1 cellular context compared by ENCODE assay signal in the genomic region with DNA sequence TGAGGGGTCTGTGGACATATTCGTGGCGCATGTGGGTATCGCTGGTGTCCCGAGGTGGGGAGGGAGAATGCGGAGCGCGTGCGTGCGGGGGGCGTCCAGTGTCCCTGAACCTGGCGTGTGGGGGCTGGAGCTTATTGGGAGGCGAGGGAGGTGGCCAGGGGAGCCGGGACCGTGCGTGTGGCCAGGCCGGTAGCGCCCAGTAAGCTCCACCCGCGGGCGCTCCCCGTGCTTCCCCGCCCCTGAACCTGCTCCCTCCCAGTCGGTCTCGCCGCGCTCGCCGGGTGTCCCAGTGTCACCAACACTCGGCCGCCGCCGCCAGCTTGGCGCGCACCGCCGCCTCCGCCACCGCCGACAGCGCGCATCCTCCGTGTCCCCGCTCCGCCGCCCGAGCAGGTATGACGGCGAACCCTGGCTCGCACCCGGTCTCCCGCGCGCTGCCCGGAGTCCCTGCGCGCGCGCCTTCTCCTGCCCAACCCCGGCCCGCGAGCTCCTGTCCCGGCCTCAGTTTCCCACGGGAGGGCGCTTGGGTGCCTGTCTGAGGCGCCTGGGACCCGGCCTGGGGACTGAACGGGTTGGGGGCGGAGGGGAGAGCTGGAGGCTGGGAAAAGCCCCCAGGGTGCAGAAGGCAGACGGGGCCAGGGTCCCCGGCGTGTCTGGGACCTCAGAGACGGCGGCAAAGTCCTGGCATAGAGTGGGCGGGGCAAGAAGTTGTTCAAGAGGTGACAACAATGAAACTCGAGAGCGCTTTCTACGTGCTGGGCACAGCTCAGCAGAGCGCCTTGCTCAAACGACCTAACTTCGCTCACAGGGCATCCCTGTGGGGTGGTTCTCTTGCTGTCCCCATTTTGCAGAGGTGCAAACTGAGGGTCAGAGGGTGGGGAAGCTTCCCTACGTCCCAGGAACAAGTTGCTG.
TF ChIP-seq lines count a peak whose summit lies in the region.

A gene with protein sequence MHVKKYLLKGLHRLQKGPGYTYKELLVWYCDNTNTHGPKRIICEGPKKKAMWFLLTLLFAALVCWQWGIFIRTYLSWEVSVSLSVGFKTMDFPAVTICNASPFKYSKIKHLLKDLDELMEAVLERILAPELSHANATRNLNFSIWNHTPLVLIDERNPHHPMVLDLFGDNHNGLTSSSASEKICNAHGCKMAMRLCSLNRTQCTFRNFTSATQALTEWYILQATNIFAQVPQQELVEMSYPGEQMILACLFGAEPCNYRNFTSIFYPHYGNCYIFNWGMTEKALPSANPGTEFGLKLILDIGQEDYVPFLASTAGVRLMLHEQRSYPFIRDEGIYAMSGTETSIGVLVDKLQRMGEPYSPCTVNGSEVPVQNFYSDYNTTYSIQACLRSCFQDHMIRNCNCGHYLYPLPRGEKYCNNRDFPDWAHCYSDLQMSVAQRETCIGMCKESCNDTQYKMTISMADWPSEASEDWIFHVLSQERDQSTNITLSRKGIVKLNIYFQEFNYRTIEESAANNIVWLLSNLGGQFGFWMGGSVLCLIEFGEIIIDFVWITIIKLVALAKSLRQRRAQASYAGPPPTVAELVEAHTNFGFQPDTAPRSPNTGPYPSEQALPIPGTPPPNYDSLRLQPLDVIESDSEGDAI (plus strand): TSS at position 258 of the 912 bp plus-strand sequence. CDS start 46,298 bp downstream, outside the sequence.

TF ChIP-seq in HepG2, 621 proteins besides CTCF, POLR2A, EP300 and RAD21 (continued from another document):
- TF ChIP-seq ZBTB21 (CRISPR knock-in tag; IDR thresholded peaks at IDR 0.05) (no peak), MTF2 (CRISPR knock-in tag; IDR thresholded peaks at IDR 0.05; ENCODE audit: borderline replicate concordance) (peak; percentile 76), NFE2L2 (IDR thresholded peaks at IDR 0.05; ENCODE audit: low read length) (no peak), MYC (CRISPR knock-in tag; IDR thresholded peaks at IDR 0.05; ENCODE audit: borderline replicate concordance) (no peak), NRL (CRISPR knock-in tag; IDR thresholded peaks at IDR 0.05; ENCODE audit: borderline replicate concordance) (no peak), ZNF510 (CRISPR knock-in tag; IDR thresholded peaks at IDR 0.05; ENCODE audit: low read depth) (no peak), ZNF33B (CRISPR knock-in tag; IDR thresholded peaks at IDR 0.05) (no peak), ZC3H13 (CRISPR knock-in tag; IDR thresholded peaks at IDR 0.05) (no peak), NCOA5 (CRISPR knock-in tag; IDR thresholded peaks at IDR 0.05) (no peak), TEAD3 (CRISPR knock-in tag; optimal IDR thresholded peaks at IDR 0.05; ENCODE audit: borderline replicate concordance) (no peak), ZNF713 (CRISPR knock-in tag; IDR thresholded peaks at IDR 0.05) (no peak), ATF7 (IDR thresholded peaks at IDR 0.05) (no peak), ATF7 (CRISPR knock-in tag; IDR thresholded peaks at IDR 0.05) (no peak), ZNF354B (CRISPR knock-in tag; IDR thresholded peaks at IDR 0.05) (no peak), SP4 (CRISPR knock-in tag; IDR thresholded peaks at IDR 0.05) (no peak), RXRA (CRISPR knock-in tag; IDR thresholded peaks at IDR 0.05) (no peak)
- TF ChIP-seq, protein P1, sequence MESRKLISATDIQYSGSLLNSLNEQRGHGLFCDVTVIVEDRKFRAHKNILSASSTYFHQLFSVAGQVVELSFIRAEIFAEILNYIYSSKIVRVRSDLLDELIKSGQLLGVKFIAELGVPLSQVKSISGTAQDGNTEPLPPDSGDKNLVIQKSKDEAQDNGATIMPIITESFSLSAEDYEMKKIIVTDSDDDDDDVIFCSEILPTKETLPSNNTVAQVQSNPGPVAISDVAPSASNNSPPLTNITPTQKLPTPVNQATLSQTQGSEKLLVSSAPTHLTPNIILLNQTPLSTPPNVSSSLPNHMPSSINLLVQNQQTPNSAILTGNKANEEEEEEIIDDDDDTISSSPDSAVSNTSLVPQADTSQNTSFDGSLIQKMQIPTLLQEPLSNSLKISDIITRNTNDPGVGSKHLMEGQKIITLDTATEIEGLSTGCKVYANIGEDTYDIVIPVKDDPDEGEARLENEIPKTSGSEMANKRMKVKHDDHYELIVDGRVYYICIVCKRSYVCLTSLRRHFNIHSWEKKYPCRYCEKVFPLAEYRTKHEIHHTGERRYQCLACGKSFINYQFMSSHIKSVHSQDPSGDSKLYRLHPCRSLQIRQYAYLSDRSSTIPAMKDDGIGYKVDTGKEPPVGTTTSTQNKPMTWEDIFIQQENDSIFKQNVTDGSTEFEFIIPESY (CRISPR knock-in tag; IDR thresholded peaks at IDR 0.05) = 0 out of 2 replicates have a peak, but pooled peaks have one; percentile 25
- TF ChIP-seq, protein P2, sequence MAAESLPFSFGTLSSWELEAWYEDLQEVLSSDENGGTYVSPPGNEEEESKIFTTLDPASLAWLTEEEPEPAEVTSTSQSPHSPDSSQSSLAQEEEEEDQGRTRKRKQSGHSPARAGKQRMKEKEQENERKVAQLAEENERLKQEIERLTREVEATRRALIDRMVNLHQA (CRISPR knock-in tag; IDR thresholded peaks at IDR 0.05) = no peak
- TF ChIP-seq, protein P3, sequence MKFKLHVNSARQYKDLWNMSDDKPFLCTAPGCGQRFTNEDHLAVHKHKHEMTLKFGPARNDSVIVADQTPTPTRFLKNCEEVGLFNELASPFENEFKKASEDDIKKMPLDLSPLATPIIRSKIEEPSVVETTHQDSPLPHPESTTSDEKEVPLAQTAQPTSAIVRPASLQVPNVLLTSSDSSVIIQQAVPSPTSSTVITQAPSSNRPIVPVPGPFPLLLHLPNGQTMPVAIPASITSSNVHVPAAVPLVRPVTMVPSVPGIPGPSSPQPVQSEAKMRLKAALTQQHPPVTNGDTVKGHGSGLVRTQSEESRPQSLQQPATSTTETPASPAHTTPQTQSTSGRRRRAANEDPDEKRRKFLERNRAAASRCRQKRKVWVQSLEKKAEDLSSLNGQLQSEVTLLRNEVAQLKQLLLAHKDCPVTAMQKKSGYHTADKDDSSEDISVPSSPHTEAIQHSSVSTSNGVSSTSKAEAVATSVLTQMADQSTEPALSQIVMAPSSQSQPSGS (CRISPR knock-in tag; IDR thresholded peaks at IDR 0.05) = no peak
